13 cellular contexts compared by ENCODE assay signal in genomic region chr13:85508683-85509329, GRCh38.
DNase-seq lines count a peak whose midpoint lies in the region; ATAC-seq and TF ChIP-seq lines count a peak whose summit lies in the region.
"Had no signal": no experiment of that assay in that cellular context is flagged by ENCODE, and none has a peak within 500 bp of the region (broad histone marks: within the 10 kb centered on the region; RNA-seq: fewer than 3 reads in every experiment).

No MANE protein-coding gene starts in this region.

- H3K36me3 ChIP-seq in mucosa of descending colon (ENCODE audit: low read depth) (no peaks in the 10 kb centered on the region), colonic mucosa (no peaks in the 10 kb centered on the region)
- H3K36me3 ChIP-seq: Peyer's patch had no signal

- H3K27me3 ChIP-seq in colonic mucosa: no peaks in the 10 kb centered on the region
- H3K27me3 ChIP-seq: Peyer's patch had no signal

- H3K9me3 ChIP-seq in mucosa of descending colon (no peaks in the 10 kb centered on the region), colonic mucosa (no peaks in the 10 kb centered on the region)
- H3K9me3 ChIP-seq: Peyer's patch had no signal

- H3K27ac ChIP-seq in C4-2B (no peak overlapping the region), epithelial cell of prostate (peak overlapping the region; percentile 84), colonic mucosa (no peak overlapping the region)
- H3K27ac ChIP-seq: Peyer's patch had no signal

- 0 out of 2 replicates have a peak, but pooled peaks have one; percentile 8 for TF ChIP-seq CTCF in C4-2B (conservative IDR thresholded peaks at IDR 0.05)
- no peak for TF ChIP-seq CTCF in mucosa of descending colon (IDR thresholded peaks at IDR 0.05)
- no peak for TF ChIP-seq CTCF in colonic mucosa (IDR thresholded peaks at IDR 0.05)

- H3K4me1 ChIP-seq in mucosa of descending colon (ENCODE audit: low read depth) (no peaks in the 10 kb centered on the region), colonic mucosa (no peaks in the 10 kb centered on the region)
- H3K4me1 ChIP-seq: Peyer's patch had no signal

- H3K4me3 ChIP-seq in mucosa of descending colon: no peak overlapping the region
- H3K4me3 ChIP-seq in colonic mucosa: no peak overlapping the region
- H3K4me3 ChIP-seq: Peyer's patch had no signal

- H3K9ac ChIP-seq in colonic mucosa (ENCODE audit: low read depth in 2 of 2, low read length in 2 of 2): no peak overlapping the region

- DNase-seq in M059J (ENCODE audit: low read depth) (peak; percentile 10), epithelial cell of prostate (ENCODE audit: low read depth, low spot score) (no peak), mucosa of descending colon (no peak), colonic mucosa (no peak), hepatic stellate cell (ENCODE audit: low spot score) (no peak)
- DNase-seq: activated CD4-positive, alpha-beta T cell treated with anti-CD3 and anti-CD28 coated beads, Interleukin-2, amount 50 U/mL, for 1 hour; activated gamma-delta T cell treated with Interleukin-2 at 50 U/mL for 16 hours; CD4-positive, alpha-beta T cell; naive thymus-derived CD4-positive, alpha-beta T cell; Peyer's patch had no signal

- ATAC-seq in mucosa of descending colon (peak; percentile 27), HG02678 (IDR thresholded peaks at IDR 0.05; ENCODE audit: unreplicated experiment) (no peak), HG03520 (IDR thresholded peaks at IDR 0.05; ENCODE audit: unreplicated experiment) (no peak)
- ATAC-seq: naive thymus-derived CD4-positive, alpha-beta T cell had no signal

- intact Hi-C loops in mucosa of descending colon (cut with DNase I, micrococcal nuclease) (no loop called here), colonic mucosa (cut with DNase I) (no loop called here)
